8 cellular contexts compared by ENCODE assay signal in the genomic region with DNA sequence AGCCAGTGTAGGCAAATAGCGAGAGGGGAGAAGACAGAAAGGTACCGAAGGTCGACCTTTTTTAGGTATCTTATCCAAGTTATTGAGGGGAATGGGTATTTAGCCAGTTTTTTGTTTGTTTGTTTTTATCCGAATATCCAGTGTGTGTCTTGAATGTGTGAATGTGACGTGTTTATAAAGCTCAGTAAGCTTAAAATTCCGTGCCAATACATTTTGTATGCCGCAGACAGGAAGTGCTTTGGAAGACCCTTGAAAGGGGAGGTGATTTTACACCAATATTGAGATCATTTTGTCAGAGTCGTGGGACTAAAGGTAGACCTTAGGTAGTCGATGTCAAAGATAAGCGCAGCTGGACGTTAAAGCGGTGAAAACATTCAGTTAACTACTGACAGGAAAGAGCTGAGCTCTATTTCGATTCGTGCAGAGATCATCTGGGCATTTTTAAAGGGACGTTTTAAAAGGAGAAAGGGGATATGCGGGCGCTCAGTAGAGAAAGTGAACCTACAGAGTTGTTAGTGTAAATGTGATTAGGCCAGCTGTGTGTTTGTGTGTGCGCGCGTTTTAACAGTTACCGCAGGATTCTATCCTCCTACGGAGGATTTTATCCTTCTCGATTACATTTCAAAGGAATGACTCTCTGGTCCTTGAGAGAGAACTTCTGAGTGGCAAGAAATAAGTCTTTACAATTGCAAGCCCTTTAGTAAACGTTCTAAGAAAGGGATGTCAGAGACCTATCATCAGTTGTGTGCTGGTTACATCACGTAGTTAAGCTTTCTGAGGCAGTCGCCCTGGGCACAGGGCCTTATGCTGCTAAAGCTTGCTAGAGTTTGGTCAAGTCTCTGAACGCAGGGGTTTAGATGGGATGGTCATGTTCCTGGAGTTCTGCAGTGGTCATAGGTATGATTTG. TPM values are rescaled to one million over a fixed set of nuclear protein-coding genes. Genes with fewer than 3 reads are reported as not detected.
DNase-seq lines count a peak whose midpoint lies in the region; ATAC-seq and TF ChIP-seq lines count a peak whose summit lies in the region.

No MANE protein-coding gene starts in this region.

- H3K4me3 ChIP-seq in CD4-positive, CD25-positive, alpha-beta regulatory T cell (ENCODE audit: low read depth, low read length) = peak overlapping the region; percentile 100
- peak overlapping the region; percentile 62 for H3K4me3 ChIP-seq in mucosa of descending colon

- intact Hi-C loops in mucosa of descending colon (cut with DNase I, micrococcal nuclease) = no loop called here

- H3K4me3 Mint-ChIP-seq in CD4-positive, CD25-positive, alpha-beta regulatory T cell = no peak overlapping the region
- no peak overlapping the region for H3K4me3 Mint-ChIP-seq in effector memory CD8-positive, alpha-beta T cell
- H3K4me3 Mint-ChIP-seq in activated T-cell treated with anti-CD3 and anti-CD28 coated beads, Interleukin-2, amount 50 U/mL, for 24 hours = no peak overlapping the region

- H3K4me1 Mint-ChIP-seq in CD4-positive, CD25-positive, alpha-beta regulatory T cell = peaks cover 3 to 24% (median 9%) of the 10 kb centered on the region in 4 donors
- peaks cover 1 to 13% of the 10 kb centered on the region in 2 donors for H3K4me1 Mint-ChIP-seq in effector memory CD8-positive, alpha-beta T cell (ENCODE audit: low read depth in 2 of 2)
- H3K4me1 Mint-ChIP-seq in activated T-cell treated with anti-CD3 and anti-CD28 coated beads, Interleukin-2, amount 50 U/mL, for 24 hours (ENCODE audit: low read depth) = peaks cover 9% of the 10 kb centered on the region

- no peaks in the 10 kb centered on the region for H3K27me3 ChIP-seq in CD4-positive, CD25-positive, alpha-beta regulatory T cell (ENCODE audit: control insufficient read depth, insufficient read depth, low read length)

- no peaks in the 10 kb centered on the region for H3K9me3 ChIP-seq in CD4-positive, CD25-positive, alpha-beta regulatory T cell (ENCODE audit: control insufficient read depth in 2 of 2, low read length in 2 of 2)
- no peaks in the 10 kb centered on the region for H3K9me3 ChIP-seq in mucosa of descending colon

- H3K27me3 Mint-ChIP-seq in CD4-positive, CD25-positive, alpha-beta regulatory T cell = no peaks in the 10 kb centered on the region
- H3K27me3 Mint-ChIP-seq in effector memory CD8-positive, alpha-beta T cell = no peaks in the 10 kb centered on the region
- H3K27me3 Mint-ChIP-seq in activated T-cell treated with anti-CD3 and anti-CD28 coated beads, Interleukin-2, amount 50 U/mL, for 24 hours = no peaks in the 10 kb centered on the region

- TF ChIP-seq CTCF in mucosa of descending colon (IDR thresholded peaks at IDR 0.05) = no peak

- ATAC-seq in CD4-positive, CD25-positive, alpha-beta regulatory T cell (ENCODE audit: low read depth in 2 of 2) = no peak
- peak; percentile 9 for ATAC-seq in GM21723 (IDR thresholded peaks at IDR 0.05; ENCODE audit: unreplicated experiment)
- peak; percentile 4 for ATAC-seq in effector memory CD8-positive, alpha-beta T cell (replicated peaks)
- ATAC-seq in mucosa of descending colon = peak; percentile 2
- no peak for ATAC-seq in GM19023 (IDR thresholded peaks at IDR 0.05; ENCODE audit: unreplicated experiment)

- H3K4me1 ChIP-seq in CD4-positive, CD25-positive, alpha-beta regulatory T cell (ENCODE audit: control insufficient read depth, insufficient read depth, low read length, poor library complexity, severe bottlenecking) = peaks cover 45% of the 10 kb centered on the region
- H3K4me1 ChIP-seq in mucosa of descending colon (ENCODE audit: low read depth) = peaks cover 30% of the 10 kb centered on the region

- peaks cover 3% of the 10 kb centered on the region for H3K36me3 Mint-ChIP-seq in CD4-positive, CD25-positive, alpha-beta regulatory T cell
- peaks cover 3% of the 10 kb centered on the region for H3K36me3 Mint-ChIP-seq in effector memory CD8-positive, alpha-beta T cell (ENCODE audit: insufficient read depth)
- peaks cover 21% of the 10 kb centered on the region for H3K36me3 Mint-ChIP-seq in activated T-cell treated with anti-CD3 and anti-CD28 coated beads, Interleukin-2, amount 50 U/mL, for 24 hours (ENCODE audit: low read depth)

- H3K36me3 ChIP-seq in CD4-positive, CD25-positive, alpha-beta regulatory T cell (ENCODE audit: control insufficient read depth, insufficient read depth, low read length) = no peaks in the 10 kb centered on the region
- H3K36me3 ChIP-seq in mucosa of descending colon (ENCODE audit: low read depth) = no peaks in the 10 kb centered on the region

- peak in 2 of 3 donors; percentile 10 to 53 for DNase-seq in CD4-positive, CD25-positive, alpha-beta regulatory T cell
- peak; percentile 23 for DNase-seq in NOMO-1 treated with dmso at 0.1 percent for 144 hours (lab: John Stamatoyannopoulos, UW; ENCODE audit: unreplicated experiment)
- no peak for DNase-seq in effector memory CD8-positive, alpha-beta T cell
- DNase-seq in mucosa of descending colon = peak in 1 of 3 donors; percentile 31
- DNase-seq in NCI-H524 treated with DMSO at 0.1 percent for 48 hours (lab: John Stamatoyannopoulos, UW) = no peak
- DNase-seq in activated T-cell treated with anti-CD3 and anti-CD28 coated beads, Interleukin-2, amount 50 U/mL, for 24 hours = no peak

- peaks cover 0 to 4% (median 0%) of the 10 kb centered on the region in 7 donors for H3K9me3 Mint-ChIP-seq in CD4-positive, CD25-positive, alpha-beta regulatory T cell
- H3K9me3 Mint-ChIP-seq in effector memory CD8-positive, alpha-beta T cell = no peaks in the 10 kb centered on the region
- H3K9me3 Mint-ChIP-seq in activated T-cell treated with anti-CD3 and anti-CD28 coated beads, Interleukin-2, amount 50 U/mL, for 24 hours = no peaks in the 10 kb centered on the region

- H3K27ac Mint-ChIP-seq in CD4-positive, CD25-positive, alpha-beta regulatory T cell = no peak overlapping the region
- no peak overlapping the region for H3K27ac Mint-ChIP-seq in effector memory CD8-positive, alpha-beta T cell
- H3K27ac Mint-ChIP-seq in activated T-cell treated with anti-CD3 and anti-CD28 coated beads, Interleukin-2, amount 50 U/mL, for 24 hours = no peak overlapping the region

- H3K27ac ChIP-seq in CD4-positive, CD25-positive, alpha-beta regulatory T cell (ENCODE audit: insufficient read depth, low read length, poor library complexity, severe bottlenecking) = peak overlapping the region; percentile 79

RNA-seq across cellular contexts. Expression of a gene that starts 0.6 kb away (rescaled TPM):
- 22.8 TPM for total RNA-seq in CD4-positive, CD25-positive, alpha-beta regulatory T cell
- 10 to 100 TPM; 54.6 to 71.7 (median 62.6) TPM for polyA plus RNA-seq in CD4-positive, CD25-positive, alpha-beta regulatory T cell
- total RNA-seq in mucosa of descending colon = 100 to 1,000 TPM in 2 of 3 donors, 10 to 100 TPM in 1; 78.1 to 104 (median 102) TPM

Comparison
In these comparisons a context has a peak if more than half of its experiments do, and no peak if none do; other contexts are left out.
1. ATAC-seq: peak in GM21723 (single experiment), effector memory CD8-positive, alpha-beta T cell (single experiment) and mucosa of descending colon (single experiment); none in CD4-positive, CD25-positive, alpha-beta regulatory T cell (0 of 2) and GM19023 (single experiment).
2. DNase-seq: peak in CD4-positive, CD25-positive, alpha-beta regulatory T cell (2 of 3) and NOMO-1 treated with dmso at 0.1 percent for 144 hours (single experiment); none in effector memory CD8-positive, alpha-beta T cell (0 of 3), NCI-H524 treated with DMSO at 0.1 percent for 48 hours (single experiment) and activated T-cell treated with anti-CD3 and anti-CD28 coated beads, Interleukin-2, amount 50 U/mL, for 24 hours (single experiment).